Comparison of ENCODE assay signal across 24 cellular contexts in genomic region chrX:124796989-124797388, GRCh38.
"Had no signal": no experiment of that assay in that cellular context is flagged by ENCODE, and none has a peak within 500 bp of the region (broad histone marks: within the 10 kb centered on the region; RNA-seq: fewer than 3 reads in every experiment).

No MANE protein-coding gene starts in this region.

- ATAC-seq: stimulated activated effector memory CD8-positive, alpha-beta T cell treated with anti-CD3 and anti-CD28 coated beads, Interleukin-12 subunit alpha, Interleukin-12 subunit beta, amount 100 ng/mL, for 72 hours; stimulated activated memory B cell treated with anti-CD40 and anti-IgM and Interleukin-4, amounts not matched to agents 10 μg/mL and 1 μg/mL and 100 μg/mL, for 72 hours; stimulated activated naive B cell treated with anti-CD40 and anti-IgM and Interleukin-4, amounts not matched to agents 10 μg/mL and 1 μg/mL and 100 μg/mL, for 72 hours; stimulated activated naive CD8-positive, alpha-beta T cell treated with anti-CD3 and anti-CD28 coated beads, Interleukin-15, amount 100 ng/mL, for 72 hours; stimulated activated naive CD8-positive, alpha-beta T cell treated with anti-CD3 and anti-CD28 coated beads, Interleukin-15, Interleukin-2, amounts not matched to agents 100 U/mL and 50 U/mL, for 24 hours; upper lobe of right lung had no signal

- H3K27me3 Mint-ChIP-seq: stimulated activated memory B cell treated with anti-CD40 and anti-IgM and Interleukin-4, amounts not matched to agents 10 μg/mL and 1 μg/mL and 100 μg/mL, for 72 hours; stimulated activated naive B cell treated with anti-CD40 and anti-IgM and Interleukin-4, amounts not matched to agents 10 μg/mL and 1 μg/mL and 100 μg/mL, for 72 hours; stimulated activated naive CD8-positive, alpha-beta T cell treated with anti-CD3 and anti-CD28 coated beads, Interleukin-15, amount 100 ng/mL, for 72 hours; stimulated activated naive CD8-positive, alpha-beta T cell treated with anti-CD3 and anti-CD28 coated beads, Interleukin-15, Interleukin-2, amounts not matched to agents 100 ng/mL and 50 ng/mL, for 24 hours; type B pancreatic cell had no signal

- DNase-seq: stimulated activated CD4-positive, alpha-beta T cell treated with anti-CD3 and anti-CD28 coated beads, Interleukin-2, amount 100 ng/mL, for 48 hours; stimulated activated CD4-positive, alpha-beta T cell treated with anti-CD3 and anti-CD28 coated beads, Interleukin-4, amount 100 ng/mL, for 1 hour; stimulated activated CD4-positive, alpha-beta T cell treated with anti-CD3 and anti-CD28 coated beads, Interleukin-4, amount 100 ng/mL, for 24 hours; stimulated activated CD4-positive, alpha-beta T cell treated with anti-CD3 and anti-CD28 coated beads, Interleukin-4, amount 100 ng/mL, for 4 hours; stimulated activated CD8-positive, alpha-beta memory T cell treated with anti-CD3 and anti-CD28 coated beads, Interleukin-4, amount 100 ng/mL, for 48 hours; stimulated activated naive B cell treated with anti-CD40 and anti-IgM and Interleukin-4, amounts not matched to agents 10 μg/mL and 1 μg/mL and 100 μg/mL, for 72 hours; stimulated activated naive CD4-positive, alpha-beta T cell; stimulated activated naive CD4-positive, alpha-beta T cell treated with Interleukin-2 at 50 U/mL for 16 hours; stimulated activated naive CD8-positive, alpha-beta T cell treated with anti-CD3 and anti-CD28 coated beads, Interleukin-15, amount 100 ng/mL, for 72 hours; stimulated activated naive CD8-positive, alpha-beta T cell treated with anti-CD3 and anti-CD28 coated beads, Interleukin-15, Interleukin-2, amounts not matched to agents 100 U/mL and 50 U/mL, for 24 hours; stomach; substantia nigra; testis; thyroid gland; tibial artery; transverse colon; trophoblast cell; upper lobe of left lung; upper lobe of right lung; uterus had no signal

- H3K27ac Mint-ChIP-seq: stimulated activated effector memory CD8-positive, alpha-beta T cell treated with anti-CD3 and anti-CD28 coated beads, Interleukin-12 subunit alpha, Interleukin-12 subunit beta, amount 100 ng/mL, for 72 hours; stimulated activated memory B cell treated with anti-CD40 and anti-IgM and Interleukin-4, amounts not matched to agents 10 μg/mL and 1 μg/mL and 100 μg/mL, for 72 hours; stimulated activated naive B cell treated with anti-CD40 and anti-IgM and Interleukin-4, amounts not matched to agents 10 μg/mL and 1 μg/mL and 100 μg/mL, for 72 hours; stimulated activated naive CD8-positive, alpha-beta T cell treated with anti-CD3 and anti-CD28 coated beads, Interleukin-15, amount 100 ng/mL, for 72 hours; stimulated activated naive CD8-positive, alpha-beta T cell treated with anti-CD3 and anti-CD28 coated beads, Interleukin-15, Interleukin-2, amounts not matched to agents 100 ng/mL and 50 ng/mL, for 24 hours; type B pancreatic cell had no signal

- H3K36me3 Mint-ChIP-seq: stimulated activated effector memory CD8-positive, alpha-beta T cell treated with anti-CD3 and anti-CD28 coated beads, Interleukin-12 subunit alpha, Interleukin-12 subunit beta, amount 100 ng/mL, for 72 hours; stimulated activated memory B cell treated with anti-CD40 and anti-IgM and Interleukin-4, amounts not matched to agents 10 μg/mL and 1 μg/mL and 100 μg/mL, for 72 hours; stimulated activated naive B cell treated with anti-CD40 and anti-IgM and Interleukin-4, amounts not matched to agents 10 μg/mL and 1 μg/mL and 100 μg/mL, for 72 hours; type B pancreatic cell had no signal

- H3K4me1 Mint-ChIP-seq: stimulated activated effector memory CD8-positive, alpha-beta T cell treated with anti-CD3 and anti-CD28 coated beads, Interleukin-12 subunit alpha, Interleukin-12 subunit beta, amount 100 ng/mL, for 72 hours; stimulated activated memory B cell treated with anti-CD40 and anti-IgM and Interleukin-4, amounts not matched to agents 10 μg/mL and 1 μg/mL and 100 μg/mL, for 72 hours; stimulated activated naive B cell treated with anti-CD40 and anti-IgM and Interleukin-4, amounts not matched to agents 10 μg/mL and 1 μg/mL and 100 μg/mL, for 72 hours; stimulated activated naive CD8-positive, alpha-beta T cell treated with anti-CD3 and anti-CD28 coated beads, Interleukin-15, amount 100 ng/mL, for 72 hours had no signal

- H3K4me3 Mint-ChIP-seq: stimulated activated effector memory CD8-positive, alpha-beta T cell treated with anti-CD3 and anti-CD28 coated beads, Interleukin-12 subunit alpha, Interleukin-12 subunit beta, amount 100 ng/mL, for 72 hours; stimulated activated memory B cell treated with anti-CD40 and anti-IgM and Interleukin-4, amounts not matched to agents 10 μg/mL and 1 μg/mL and 100 μg/mL, for 72 hours; stimulated activated naive B cell treated with anti-CD40 and anti-IgM and Interleukin-4, amounts not matched to agents 10 μg/mL and 1 μg/mL and 100 μg/mL, for 72 hours; stimulated activated naive CD8-positive, alpha-beta T cell treated with anti-CD3 and anti-CD28 coated beads, Interleukin-15, amount 100 ng/mL, for 72 hours; stimulated activated naive CD8-positive, alpha-beta T cell treated with anti-CD3 and anti-CD28 coated beads, Interleukin-15, Interleukin-2, amounts not matched to agents 100 ng/mL and 50 ng/mL, for 24 hours; type B pancreatic cell had no signal
